1 cellular context compared by ENCODE assay signal in genomic region chr10:122640921-122641320, GRCh38.
TF ChIP-seq lines count a peak whose summit lies in the region.

No MANE protein-coding gene starts in this region.

TF ChIP-seq in H1, 55 proteins besides CTCF, POLR2A, EP300 and RAD21 (continued from another document):
- TF ChIP-seq CHD7 (IDR thresholded peaks at IDR 0.05; ENCODE audit: insufficient replicate concordance, low read length) (no peak), SAP30 (IDR thresholded peaks at IDR 0.05; ENCODE audit: insufficient read depth, insufficient replicate concordance, low read length) (no peak), TEAD4 (IDR thresholded peaks at IDR 0.05; ENCODE audit: low read depth, low read length) (no peak), SP2 (IDR thresholded peaks at IDR 0.05; ENCODE audit: low read length) (no peak), YY1 (IDR thresholded peaks at IDR 0.05; ENCODE audit: low read depth, low read length) (no peak), ATF3 (IDR thresholded peaks at IDR 0.05; ENCODE audit: insufficient read depth, low read depth, low read length) (no peak), SP4 (IDR thresholded peaks at IDR 0.05; ENCODE audit: low read length) (no peak), JUN (IDR thresholded peaks at IDR 0.05; ENCODE audit: low read depth, low read length) (no peak), SIX5 (IDR thresholded peaks at IDR 0.05; ENCODE audit: low read depth, low read length) (no peak)
TF ChIP-seq in H1: peak in this region for 0.
